8 cellular contexts compared by ENCODE assay signal in genomic region chr1:212558665-212559480, GRCh38.
A peak's percentile ranks its signal among the peaks of the same experiment; 100 is the strongest.
DNase-seq lines count a peak whose midpoint lies in the region; ATAC-seq and TF ChIP-seq lines count a peak whose summit lies in the region.

No MANE protein-coding gene starts in this region.

- no peak for TF ChIP-seq CTCF in AG10803 (conservative IDR thresholded peaks at IDR 0.05; ENCODE audit: low read length)

- H3K4me3 ChIP-seq in AG10803 (ENCODE audit: low read length) = peak overlapping the region; percentile 68

- H3K9me3 Mint-ChIP-seq in central memory CD8-positive, alpha-beta T cell = peaks cover 5% of the 10 kb centered on the region

- H3K4me1 Mint-ChIP-seq in central memory CD8-positive, alpha-beta T cell = peaks cover 5% of the 10 kb centered on the region

- H3K27ac Mint-ChIP-seq in central memory CD8-positive, alpha-beta T cell (ENCODE audit: low read depth) = peak overlapping the region; percentile 91

- H3K27me3 Mint-ChIP-seq in central memory CD8-positive, alpha-beta T cell = peaks cover 8% of the 10 kb centered on the region

- DNase-seq in AG10803 (ENCODE audit: low read depth) = peak; percentile 88
- peak; percentile 60 for DNase-seq in NCI-H226
- DNase-seq in central memory CD8-positive, alpha-beta T cell (ENCODE audit: low spot score in 2 of 2) = peak; percentile 81 to 84
- peak; percentile 92 for DNase-seq in islet precursor cell
- DNase-seq in stimulated activated CD4-positive, alpha-beta T cell treated with anti-CD3 and anti-CD28 coated beads, Interleukin-12 subunit alpha, Interleukin-12 subunit beta, amount 100 ng/mL, for 4 hours = peak; percentile 88

- H3K4me3 Mint-ChIP-seq in central memory CD8-positive, alpha-beta T cell = peak overlapping the region; percentile 75

- ATAC-seq in GM19023 (IDR thresholded peaks at IDR 0.05; ENCODE audit: unreplicated experiment) (peak; percentile 93), HG03175 (IDR thresholded peaks at IDR 0.05; ENCODE audit: unreplicated experiment) (peak; percentile 95)
- ATAC-seq in activated CD4-positive, CD25-positive, alpha-beta regulatory T cell treated with anti-CD3 and anti-CD28 coated beads, Interleukin-2, amount 50 U/mL, for 24 hours = peak; percentile 90 to 91
- ATAC-seq in central memory CD8-positive, alpha-beta T cell (replicated peaks; ENCODE audit: extremely low read depth, poor library complexity, severe bottlenecking) = peak; percentile 95

- H3K36me3 Mint-ChIP-seq in central memory CD8-positive, alpha-beta T cell (ENCODE audit: insufficient read depth) = no peaks in the 10 kb centered on the region

Comparison
In these comparisons a context has a peak if more than half of its experiments do, and no peak if none do; other contexts are left out.
1. Peak in every context shown above with its lines: DNase-seq, ATAC-seq and H3K4me3 ChIP-seq.